In genomic region chr14:80850197-80850814, GRCh38 we compare ENCODE assay signal across 8 cellular contexts.
A peak's percentile ranks its signal among the peaks of the same experiment; 100 is the strongest.
DNase-seq lines count a peak whose midpoint lies in the region; ATAC-seq lines count a peak whose summit lies in the region.

No MANE protein-coding gene starts in this region.

- in situ Hi-C loops in Caki2 (cut with HindIII; ENCODE audit: low pct_unique_long_range_greater_than_20kb, low sequenced_read_pairs) (no loop called here), T47D (cut with HindIII; ENCODE audit: low pct_unique_long_range_greater_than_20kb, low sequenced_read_pairs) (no loop called here)

- peak; percentile 8 for DNase-seq in Caki2 (ENCODE audit: low read depth)
- peak; percentile 7 for DNase-seq in NCI-H146 treated with DMSO at 0.1 percent for 48 hours (lab: John Stamatoyannopoulos, UW; ENCODE audit: unreplicated experiment)
- DNase-seq in T47D (ENCODE audit: low read depth in 1 of 2, low spot score in 1 of 2), result peak; percentile 15 to 57
- DNase-seq in medulla oblongata (ENCODE audit: extremely low spot score), result peak; percentile 48
- DNase-seq in stimulated activated CD4-positive, alpha-beta T cell treated with anti-CD3 and anti-CD28 coated beads, Interleukin-4, amount 100 ng/mL, for 1 hour, result no peak
- DNase-seq in activated CD4-positive, alpha-beta T cell treated with anti-CD3 and anti-CD28 coated beads for 48 hours, result no peak

- H3K27me3 Mint-ChIP-seq in stimulated activated memory B cell treated with anti-CD40 and anti-IgM and Interleukin-4, amounts not matched to agents 10 μg/mL and 1 μg/mL and 100 μg/mL, for 72 hours, result no peaks in the 10 kb centered on the region

- no peak overlapping the region for H3K27ac Mint-ChIP-seq in stimulated activated memory B cell treated with anti-CD40 and anti-IgM and Interleukin-4, amounts not matched to agents 10 μg/mL and 1 μg/mL and 100 μg/mL, for 72 hours

- no peaks in the 10 kb centered on the region for H3K36me3 Mint-ChIP-seq in stimulated activated memory B cell treated with anti-CD40 and anti-IgM and Interleukin-4, amounts not matched to agents 10 μg/mL and 1 μg/mL and 100 μg/mL, for 72 hours

- peak; percentile 63 for ATAC-seq in GM19463 (IDR thresholded peaks at IDR 0.05; ENCODE audit: unreplicated experiment)
- ATAC-seq in stimulated activated memory B cell treated with anti-CD40 and anti-IgM and Interleukin-4, amounts not matched to agents 10 μg/mL and 1 μg/mL and 100 μg/mL, for 72 hours, result no peak

- H3K4me1 Mint-ChIP-seq in stimulated activated memory B cell treated with anti-CD40 and anti-IgM and Interleukin-4, amounts not matched to agents 10 μg/mL and 1 μg/mL and 100 μg/mL, for 72 hours, result no peaks in the 10 kb centered on the region

- H3K4me3 Mint-ChIP-seq in stimulated activated memory B cell treated with anti-CD40 and anti-IgM and Interleukin-4, amounts not matched to agents 10 μg/mL and 1 μg/mL and 100 μg/mL, for 72 hours, result no peak overlapping the region

- no peaks in the 10 kb centered on the region for H3K9me3 Mint-ChIP-seq in stimulated activated memory B cell treated with anti-CD40 and anti-IgM and Interleukin-4, amounts not matched to agents 10 μg/mL and 1 μg/mL and 100 μg/mL, for 72 hours

Comparison
In these comparisons a context has a peak if more than half of its experiments do, and no peak if none do; other contexts are left out.
1. DNase-seq: peak in Caki2 (single experiment), NCI-H146 treated with DMSO at 0.1 percent for 48 hours (single experiment), T47D (2 of 2) and medulla oblongata (single experiment); none in stimulated activated CD4-positive, alpha-beta T cell treated with anti-CD3 and anti-CD28 coated beads, Interleukin-4, amount 100 ng/mL, for 1 hour (single experiment) and activated CD4-positive, alpha-beta T cell treated with anti-CD3 and anti-CD28 coated beads for 48 hours (single experiment).